21 cellular contexts compared by ENCODE assay signal in genomic region chr13:56735537-56735942, GRCh38.
A peak's percentile ranks its signal among the peaks of the same experiment; 100 is the strongest.
DNase-seq lines count a peak whose midpoint lies in the region; ATAC-seq and TF ChIP-seq lines count a peak whose summit lies in the region.
"Had no signal": no experiment of that assay in that cellular context is flagged by ENCODE, and none has a peak within 500 bp of the region (broad histone marks: within the 10 kb centered on the region; RNA-seq: fewer than 3 reads in every experiment).

No MANE protein-coding gene starts in this region.

- H3K27ac ChIP-seq in left ventricle myocardium inferior (replicated peaks) (no peak overlapping the region), ectodermal cell (ENCODE audit: insufficient read depth, low read depth, low read length, poor library complexity, severe bottlenecking) (no peak overlapping the region), testis (peak overlapping the region in 1 of 2 donors; percentile 36)
- H3K27ac ChIP-seq: SK-N-MC, stomach, tibial artery had no signal

- DNase-seq in Right ventricle myocardium inferior (ENCODE audit: missing footprints) (peak; percentile 52), left ventricle myocardium inferior (no peak), mesenteric fat pad (ENCODE audit: low spot score) (peak; percentile 82), testis (peak; percentile 26), left lobe of liver (ENCODE audit: low spot score) (no peak), NCI-H226 (no peak)
- DNase-seq: activated CD4-positive, alpha-beta T cell treated with anti-CD3 and anti-CD28 coated beads for 1 hour; activated CD8-positive, alpha-beta T cell treated with anti-CD3 and anti-CD28 coated beads for 36 hours; anterior cingulate cortex; CD4-positive, CD25-positive, alpha-beta regulatory T cell; central memory CD4-positive, alpha-beta T cell; left colon; mesenchymal stem cell; NCI-H2029; NCI-H774; stimulated activated CD4-positive, alpha-beta T cell treated with anti-CD3 and anti-CD28 coated beads, Interleukin-1b, Interleukin-23, amount 100 ng/mL, for 48 hours; stomach; tibial artery had no signal

- H3K4me1 ChIP-seq in left ventricle myocardium inferior (no peaks in the 10 kb centered on the region), ectodermal cell (ENCODE audit: control insufficient read depth, insufficient read depth, low read length) (no peaks in the 10 kb centered on the region), testis (no peaks in the 10 kb centered on the region)
- H3K4me1 ChIP-seq: stomach, tibial artery had no signal

- intact Hi-C loops in Right ventricle myocardium inferior (cut with DNase I), result no loop called here
- intact Hi-C loops in left ventricle myocardium inferior (cut with micrococcal nuclease), result no loop called here
- intact Hi-C loops in testis (cut with DNase I; ENCODE audit: low total_unique reads), result no loop called here

- H3K9me3 ChIP-seq in left ventricle myocardium inferior (replicated peaks) (peaks cover 5% of the 10 kb centered on the region), ectodermal cell (ENCODE audit: control insufficient read depth, low read length) (no peaks in the 10 kb centered on the region), testis (no peaks in the 10 kb centered on the region)
- H3K9me3 ChIP-seq: tibial artery had no signal

- 32 to 40% methylated on average over 35 of the region's 35 CpGs for WGBS in ectodermal cell, 2 experiments
- WGBS in testis, 2 donors, result 47 to 68% methylated on average over 3 to 35 of the region's 35 CpGs

- no peak for ATAC-seq in Right ventricle myocardium inferior
- no peak for ATAC-seq in esophagus mucosa
- no peak for ATAC-seq in left lobe of liver
- ATAC-seq: activated CD8-positive, alpha-beta T cell treated with anti-CD3 and anti-CD28 coated beads for 36 hours; left colon had no signal

- TF ChIP-seq CTCF in left ventricle myocardium inferior (IDR thresholded peaks at IDR 0.05; ENCODE audit: borderline replicate concordance) (no peak), testis (IDR thresholded peaks at IDR 0.05) (no peak)

- no peak overlapping the region for H3K4me3 ChIP-seq in left ventricle myocardium inferior
- H3K4me3 ChIP-seq in ectodermal cell (ENCODE audit: insufficient read depth, low read depth, low read length), result peak overlapping the region; percentile 51
- peak overlapping the region; percentile 46 to 53 for H3K4me3 ChIP-seq in testis
- H3K4me3 ChIP-seq: SK-N-MC, stomach, tibial artery had no signal

- no peaks in the 10 kb centered on the region for H3K27me3 ChIP-seq in left ventricle myocardium inferior (ENCODE audit: low read depth)
- H3K27me3 ChIP-seq in ectodermal cell (ENCODE audit: control insufficient read depth, insufficient read depth, low read length, poor library complexity, severe bottlenecking), result no peaks in the 10 kb centered on the region
- H3K27me3 ChIP-seq in testis, result no peaks in the 10 kb centered on the region
- H3K27me3 ChIP-seq: stomach, tibial artery had no signal

- no peak for TF ChIP-seq POLR2A in testis (IDR thresholded peaks at IDR 0.05)

- no peaks in the 10 kb centered on the region for H3K36me3 ChIP-seq in left ventricle myocardium inferior
- H3K36me3 ChIP-seq in ectodermal cell (ENCODE audit: control insufficient read depth, insufficient read depth, low read length), result no peaks in the 10 kb centered on the region
- no peaks in the 10 kb centered on the region for H3K36me3 ChIP-seq in testis (ENCODE audit: low read depth, missing control alignments)
- H3K36me3 ChIP-seq: stomach, tibial artery had no signal

Comparison
In these comparisons a context has a peak if more than half of its experiments do, and no peak if none do; other contexts are left out.
1. DNase-seq: peak in Right ventricle myocardium inferior (single experiment), mesenteric fat pad (single experiment) and testis (single experiment); none in left ventricle myocardium inferior (single experiment), left lobe of liver (single experiment) and NCI-H226 (single experiment).